Comparison of ENCODE assay signal across 1 cellular context in the genomic region with DNA sequence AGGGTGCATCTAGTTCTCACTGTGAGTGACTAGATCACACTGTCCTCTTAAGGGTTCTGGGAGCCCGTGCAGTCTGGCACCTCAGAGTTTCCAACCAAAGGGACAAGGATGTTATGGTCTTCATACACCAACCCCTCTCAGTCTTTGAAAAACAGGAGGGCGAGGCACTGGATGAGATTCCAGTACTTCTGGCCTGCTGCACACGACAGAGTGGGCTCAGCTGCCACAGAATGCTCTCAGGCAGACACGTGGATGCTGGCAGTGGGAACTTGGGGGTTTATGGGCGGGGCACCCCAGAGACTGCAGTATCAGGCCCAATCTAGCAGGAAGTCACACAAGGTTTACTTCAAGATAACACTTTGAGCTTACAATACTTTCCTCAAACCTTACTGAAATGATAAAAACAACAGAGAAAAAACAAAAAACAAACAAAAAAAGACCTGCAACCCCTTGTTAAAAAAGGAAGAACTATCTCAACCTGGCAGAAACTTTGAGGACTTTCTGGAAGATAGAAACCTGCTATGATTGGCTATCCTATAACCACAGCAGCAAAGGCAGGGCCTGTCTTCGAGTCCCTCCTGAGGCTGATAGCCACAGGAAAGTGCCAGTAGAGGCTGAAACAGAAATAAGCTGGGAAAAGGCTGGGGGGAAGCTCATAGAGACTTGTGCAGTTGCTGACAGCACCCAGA.
TF ChIP-seq lines count a peak whose summit lies in the region.

No MANE protein-coding gene starts in this region.

TF ChIP-seq in GM23338, 12 proteins besides CTCF, POLR2A, EP300 and RAD21 (continued from another document):
- TF ChIP-seq, protein P1, sequence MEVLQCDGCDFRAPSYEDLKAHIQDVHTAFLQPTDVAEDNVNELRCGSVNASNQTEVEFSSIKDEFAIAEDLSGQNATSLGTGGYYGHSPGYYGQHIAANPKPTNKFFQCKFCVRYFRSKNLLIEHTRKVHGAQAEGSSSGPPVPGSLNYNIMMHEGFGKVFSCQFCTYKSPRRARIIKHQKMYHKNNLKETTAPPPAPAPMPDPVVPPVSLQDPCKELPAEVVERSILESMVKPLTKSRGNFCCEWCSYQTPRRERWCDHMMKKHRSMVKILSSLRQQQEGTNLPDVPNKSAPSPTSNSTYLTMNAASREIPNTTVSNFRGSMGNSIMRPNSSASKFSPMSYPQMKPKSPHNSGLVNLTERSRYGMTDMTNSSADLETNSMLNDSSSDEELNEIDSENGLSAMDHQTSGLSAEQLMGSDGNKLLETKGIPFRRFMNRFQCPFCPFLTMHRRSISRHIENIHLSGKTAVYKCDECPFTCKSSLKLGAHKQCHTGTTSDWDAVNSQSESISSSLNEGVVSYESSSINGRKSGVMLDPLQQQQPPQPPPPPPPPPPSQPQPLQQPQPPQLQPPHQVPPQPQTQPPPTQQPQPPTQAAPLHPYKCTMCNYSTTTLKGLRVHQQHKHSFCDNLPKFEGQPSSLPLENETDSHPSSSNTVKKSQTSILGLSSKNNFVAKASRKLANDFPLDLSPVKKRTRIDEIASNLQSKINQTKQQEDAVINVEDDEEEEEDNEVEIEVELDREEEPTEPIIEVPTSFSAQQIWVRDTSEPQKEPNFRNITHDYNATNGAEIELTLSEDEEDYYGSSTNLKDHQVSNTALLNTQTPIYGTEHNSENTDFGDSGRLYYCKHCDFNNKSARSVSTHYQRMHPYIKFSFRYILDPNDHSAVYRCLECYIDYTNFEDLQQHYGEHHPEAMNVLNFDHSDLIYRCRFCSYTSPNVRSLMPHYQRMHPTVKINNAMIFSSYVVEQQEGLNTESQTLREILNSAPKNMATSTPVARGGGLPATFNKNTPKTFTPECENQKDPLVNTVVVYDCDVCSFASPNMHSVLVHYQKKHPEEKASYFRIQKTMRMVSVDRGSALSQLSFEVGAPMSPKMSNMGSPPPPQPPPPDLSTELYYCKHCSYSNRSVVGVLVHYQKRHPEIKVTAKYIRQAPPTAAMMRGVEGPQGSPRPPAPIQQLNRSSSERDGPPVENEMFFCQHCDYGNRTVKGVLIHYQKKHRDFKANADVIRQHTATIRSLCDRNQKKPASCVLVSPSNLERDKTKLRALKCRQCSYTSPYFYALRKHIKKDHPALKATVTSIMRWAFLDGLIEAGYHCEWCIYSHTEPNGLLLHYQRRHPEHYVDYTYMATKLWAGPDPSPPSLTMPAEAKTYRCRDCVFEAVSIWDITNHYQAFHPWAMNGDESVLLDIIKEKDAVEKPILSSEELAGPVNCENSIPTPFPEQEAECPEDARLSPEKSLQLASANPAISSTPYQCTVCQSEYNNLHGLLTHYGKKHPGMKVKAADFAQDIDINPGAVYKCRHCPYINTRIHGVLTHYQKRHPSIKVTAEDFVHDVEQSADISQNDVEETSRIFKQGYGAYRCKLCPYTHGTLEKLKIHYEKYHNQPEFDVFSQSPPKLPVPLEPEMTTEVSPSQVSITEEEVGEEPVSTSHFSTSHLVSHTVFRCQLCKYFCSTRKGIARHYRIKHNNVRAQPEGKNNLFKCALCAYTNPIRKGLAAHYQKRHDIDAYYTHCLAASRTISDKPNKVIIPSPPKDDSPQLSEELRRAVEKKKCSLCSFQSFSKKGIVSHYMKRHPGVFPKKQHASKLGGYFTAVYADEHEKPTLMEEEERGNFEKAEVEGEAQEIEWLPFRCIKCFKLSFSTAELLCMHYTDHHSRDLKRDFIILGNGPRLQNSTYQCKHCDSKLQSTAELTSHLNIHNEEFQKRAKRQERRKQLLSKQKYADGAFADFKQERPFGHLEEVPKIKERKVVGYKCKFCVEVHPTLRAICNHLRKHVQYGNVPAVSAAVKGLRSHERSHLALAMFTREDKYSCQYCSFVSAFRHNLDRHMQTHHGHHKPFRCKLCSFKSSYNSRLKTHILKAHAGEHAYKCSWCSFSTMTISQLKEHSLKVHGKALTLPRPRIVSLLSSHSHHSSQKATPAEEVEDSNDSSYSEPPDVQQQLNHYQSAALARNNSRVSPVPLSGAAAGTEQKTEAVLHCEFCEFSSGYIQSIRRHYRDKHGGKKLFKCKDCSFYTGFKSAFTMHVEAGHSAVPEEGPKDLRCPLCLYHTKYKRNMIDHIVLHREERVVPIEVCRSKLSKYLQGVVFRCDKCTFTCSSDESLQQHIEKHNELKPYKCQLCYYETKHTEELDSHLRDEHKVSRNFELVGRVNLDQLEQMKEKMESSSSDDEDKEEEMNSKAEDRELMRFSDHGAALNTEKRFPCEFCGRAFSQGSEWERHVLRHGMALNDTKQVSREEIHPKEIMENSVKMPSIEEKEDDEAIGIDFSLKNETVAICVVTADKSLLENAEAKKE (CRISPR knock-in tag; IDR thresholded peaks at IDR 0.05): no peak
- TF ChIP-seq CREB1 (CRISPR knock-in tag; IDR thresholded peaks at IDR 0.05; ENCODE audit: low read depth) (no peak), EZH2 (IDR thresholded peaks at IDR 0.05; ENCODE audit: low read depth, unreplicated experiment) (no peak), ZNF114 (CRISPR knock-in tag; IDR thresholded peaks at IDR 0.05) (no peak), EZH2phosphoT487 (IDR thresholded peaks at IDR 0.05; ENCODE audit: unreplicated experiment) (no peak)
- TF ChIP-seq, protein P2, sequence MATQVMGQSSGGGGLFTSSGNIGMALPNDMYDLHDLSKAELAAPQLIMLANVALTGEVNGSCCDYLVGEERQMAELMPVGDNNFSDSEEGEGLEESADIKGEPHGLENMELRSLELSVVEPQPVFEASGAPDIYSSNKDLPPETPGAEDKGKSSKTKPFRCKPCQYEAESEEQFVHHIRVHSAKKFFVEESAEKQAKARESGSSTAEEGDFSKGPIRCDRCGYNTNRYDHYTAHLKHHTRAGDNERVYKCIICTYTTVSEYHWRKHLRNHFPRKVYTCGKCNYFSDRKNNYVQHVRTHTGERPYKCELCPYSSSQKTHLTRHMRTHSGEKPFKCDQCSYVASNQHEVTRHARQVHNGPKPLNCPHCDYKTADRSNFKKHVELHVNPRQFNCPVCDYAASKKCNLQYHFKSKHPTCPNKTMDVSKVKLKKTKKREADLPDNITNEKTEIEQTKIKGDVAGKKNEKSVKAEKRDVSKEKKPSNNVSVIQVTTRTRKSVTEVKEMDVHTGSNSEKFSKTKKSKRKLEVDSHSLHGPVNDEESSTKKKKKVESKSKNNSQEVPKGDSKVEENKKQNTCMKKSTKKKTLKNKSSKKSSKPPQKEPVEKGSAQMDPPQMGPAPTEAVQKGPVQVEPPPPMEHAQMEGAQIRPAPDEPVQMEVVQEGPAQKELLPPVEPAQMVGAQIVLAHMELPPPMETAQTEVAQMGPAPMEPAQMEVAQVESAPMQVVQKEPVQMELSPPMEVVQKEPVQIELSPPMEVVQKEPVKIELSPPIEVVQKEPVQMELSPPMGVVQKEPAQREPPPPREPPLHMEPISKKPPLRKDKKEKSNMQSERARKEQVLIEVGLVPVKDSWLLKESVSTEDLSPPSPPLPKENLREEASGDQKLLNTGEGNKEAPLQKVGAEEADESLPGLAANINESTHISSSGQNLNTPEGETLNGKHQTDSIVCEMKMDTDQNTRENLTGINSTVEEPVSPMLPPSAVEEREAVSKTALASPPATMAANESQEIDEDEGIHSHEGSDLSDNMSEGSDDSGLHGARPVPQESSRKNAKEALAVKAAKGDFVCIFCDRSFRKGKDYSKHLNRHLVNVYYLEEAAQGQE (IDR thresholded peaks at IDR 0.05; ENCODE audit: unreplicated experiment): no peak
